13 cellular contexts compared by ENCODE assay signal in the genomic region with DNA sequence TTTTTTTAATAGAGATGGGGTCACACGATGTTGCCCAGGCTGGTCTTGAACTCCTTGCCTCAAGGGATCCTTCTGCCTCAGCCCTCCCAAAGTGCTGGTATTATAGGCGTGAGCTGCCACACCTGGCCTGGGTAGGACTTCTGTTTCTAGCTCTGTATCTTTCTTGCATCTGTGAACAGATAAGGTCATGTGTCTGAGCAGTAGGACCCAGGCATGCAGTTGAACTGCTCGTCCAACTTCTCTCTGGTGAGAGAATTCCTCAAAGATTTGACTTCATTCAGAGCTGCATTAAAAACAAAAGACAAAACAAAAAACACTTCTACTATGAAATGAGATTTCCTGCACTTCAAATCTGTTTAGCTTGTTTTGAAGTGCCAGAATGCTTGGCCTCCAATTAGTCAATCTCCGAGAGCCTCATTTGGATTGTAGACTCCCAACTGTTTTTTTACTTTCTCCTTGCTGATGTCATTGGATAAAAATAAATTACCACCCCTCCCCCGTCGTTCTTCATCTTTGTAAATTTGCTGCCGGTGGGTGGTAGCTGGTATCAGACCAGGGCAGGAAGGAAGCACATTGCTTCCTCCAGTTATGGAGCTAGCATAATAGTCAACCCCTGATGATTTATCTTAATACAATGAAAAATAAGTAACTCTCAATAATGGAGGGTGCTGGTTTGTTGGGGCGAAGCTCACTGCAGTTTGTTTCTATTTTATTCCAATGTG. TPM values are rescaled to one million over a fixed set of nuclear protein-coding genes. Genes with fewer than 3 reads are reported as not detected.
DNase-seq lines count a peak whose midpoint lies in the region; ATAC-seq, FAIRE-seq and TF ChIP-seq lines count a peak whose summit lies in the region.
"Had no signal": no experiment of that assay in that cellular context is flagged by ENCODE, and none has a peak within 500 bp of the region (broad histone marks: within the 10 kb centered on the region; RNA-seq: fewer than 3 reads in every experiment).

No MANE protein-coding gene starts in this region.

- no peaks in the 10 kb centered on the region for H3K9me1 ChIP-seq in keratinocyte (ENCODE audit: control insufficient read depth, extremely low read depth, insufficient read depth, low read length)

- H3K4me3 ChIP-seq in heart right ventricle (no peak overlapping the region), keratinocyte (ENCODE audit: control insufficient read depth in 2 of 3, extremely low read depth in 1 of 3, insufficient read depth in 2 of 3, low read depth in 1 of 3, low read length in 3 of 3) (no peak overlapping the region), upper lobe of left lung (no peak overlapping the region)

- WGBS in heart right ventricle, 2 donors = 46 to 58% methylated on average over 8 of the region's 8 CpGs
- whole genome bisulfite sequencing in upper lobe of left lung, 2 donors = 42 to 51% methylated on average over 8 of the region's 8 CpGs

- no peak overlapping the region for H3K9ac ChIP-seq in keratinocyte (ENCODE audit: control insufficient read depth, extremely low read depth, insufficient read depth, low read length)

- DNase-seq in heart right ventricle = peak in 1 of 2 donors; percentile 36
- DNase-seq in Right ventricle myocardium inferior (ENCODE audit: missing footprints) = no peak
- DNase-seq in UCSD-AML1 (lab: John Stamatoyannopoulos, UW; ENCODE audit: unreplicated experiment) = peak; percentile 60
- DNase-seq in keratinocyte (ENCODE audit: low read depth, low spot score) = no peak
- no peak for DNase-seq in upper lobe of left lung
- DNase-seq in NCI-H1092 treated with DMSO at 0.1 percent for 48 hours (lab: John Stamatoyannopoulos, UW) = no peak
- DNase-seq in EL = no peak
- DNase-seq: amygdala; H9; NCI-H524 treated with DMSO at 0.1 percent for 48 hours; stimulated activated naive CD4-positive, alpha-beta T cell had no signal

- dilution Hi-C loops in keratinocyte (cut with MboI; ENCODE audit: extremely low pct_ligation_motif_present, low sequenced_read_pairs) = no loop called here

- peak; percentile 13 for FAIRE-seq in keratinocyte (lab: Jason Lieb, UNC)
- FAIRE-seq: endometrium had no signal

- H3K27me3 ChIP-seq in heart right ventricle (no peaks in the 10 kb centered on the region), keratinocyte (ENCODE audit: control insufficient read depth, extremely low read depth, insufficient read depth, low read length) (no peaks in the 10 kb centered on the region), upper lobe of left lung (no peaks in the 10 kb centered on the region)

- no peak overlapping the region for H2AFZ ChIP-seq in keratinocyte (ENCODE audit: control insufficient read depth, low read length)

- TF ChIP-seq CTCF in heart right ventricle (IDR thresholded peaks at IDR 0.05) (no peak), keratinocyte (optimal IDR thresholded peaks at IDR 0.05 in 1 of 3, IDR thresholded peaks at IDR 0.05 in 1 of 3, conservative IDR thresholded peaks at IDR 0.05 in 1 of 3; ENCODE audit: extremely low read depth in 1 of 3, insufficient read depth in 2 of 3, low read length in 3 of 3) (no peak), upper lobe of left lung (IDR thresholded peaks at IDR 0.05) (no peak)

- TF ChIP-seq POLR2A in upper lobe of left lung (IDR thresholded peaks at IDR 0.05) = no peak

- H3K36me3 ChIP-seq in heart right ventricle = no peaks in the 10 kb centered on the region
- no peaks in the 10 kb centered on the region for H3K36me3 ChIP-seq in keratinocyte (ENCODE audit: control insufficient read depth in 2 of 2, extremely low read depth in 1 of 2, insufficient read depth in 2 of 2, low read length in 2 of 2)
- H3K36me3 ChIP-seq in upper lobe of left lung = no peaks in the 10 kb centered on the region

- peak overlapping the region; percentile 31 for H3K4me2 ChIP-seq in keratinocyte (ENCODE audit: control insufficient read depth, extremely low read depth, insufficient read depth, low read depth, low read length)

- ATAC-seq in heart right ventricle (peak; percentile 73 to 95 (median 84)), Right ventricle myocardium inferior (no peak), upper lobe of left lung (ENCODE audit: low FRiP score in 2 of 2) (peak in 1 of 2 donors; percentile 61), HG02885 (IDR thresholded peaks at IDR 0.05; ENCODE audit: poor library complexity, unreplicated experiment) (no peak)

- H3K79me2 ChIP-seq in keratinocyte (ENCODE audit: control insufficient read depth, insufficient read depth, low read length) = peaks cover 7% of the 10 kb centered on the region

- intact Hi-C loops in heart right ventricle (cut with DNase I) (no loop called here), Right ventricle myocardium inferior (cut with DNase I) (no loop called here)

- H3K9me3 ChIP-seq in heart right ventricle (peaks cover 0 to 5% (median 0%) of the 10 kb centered on the region in 11 donors), keratinocyte (ENCODE audit: control insufficient read depth, low read depth, low read length) (no peaks in the 10 kb centered on the region), upper lobe of left lung (no peaks in the 10 kb centered on the region)

- peak overlapping the region; percentile 21 to 87 (median 65) for H3K27ac ChIP-seq in heart right ventricle
- H3K27ac ChIP-seq in keratinocyte (ENCODE audit: control insufficient read depth, insufficient read depth, low read length) = peak overlapping the region; percentile 75
- peak overlapping the region; percentile 56 to 78 (median 68) for H3K27ac ChIP-seq in upper lobe of left lung

- TF ChIP-seq EP300 in upper lobe of left lung (IDR thresholded peaks at IDR 0.05) = peak in 2 of 4 donors; percentile 68 to 73

- H3K4me1 ChIP-seq in heart right ventricle = peaks cover 0 to 26% (median 14%) of the 10 kb centered on the region in 9 donors
- peaks cover 32% of the 10 kb centered on the region for H3K4me1 ChIP-seq in keratinocyte (ENCODE audit: control insufficient read depth, extremely low read depth, insufficient read depth, low read length)
- H3K4me1 ChIP-seq in upper lobe of left lung = peaks cover 8 to 34% (median 16%) of the 10 kb centered on the region in 4 donors

- H4K20me1 ChIP-seq in keratinocyte (ENCODE audit: control insufficient read depth, extremely low read depth, insufficient read depth, low read length) = no peaks in the 10 kb centered on the region

RNA-seq across cellular contexts. Expression of gene CD109, which starts 17.6 kb away (rescaled TPM):
- total RNA-seq in heart right ventricle = 10 to 100 TPM in 5 of 10 donors, 1 to 10 TPM in 5; 5.8 to 15.4 (median 10.2) TPM
- polyA plus RNA-seq in heart right ventricle = 1 to 10 TPM; 2.3 to 3.1 TPM
- 7.3 TPM for total RNA-seq in Right ventricle myocardium inferior
- 43.8 to 66.1 TPM (median 58.2 TPM) in 3 replicates for polyA plus RNA-seq in keratinocyte
- polyA plus RNA-seq in keratinocyte (2011; ENCODE audit: low read depth) = 14.2 TPM
- polyA plus RNA-seq in keratinocyte (2011; cell fraction: cytosol; rRNA removed) = 9.5 and 18.3 TPM in 2 replicates
- polyA plus RNA-seq in keratinocyte (2011; cell fraction: nucleus; rRNA removed) = 75.2 and 95.5 TPM in 2 replicates
- polyA plus RNA-seq in keratinocyte (2012; ENCODE audit: low replicate concordance) = 20.4 and 34.9 TPM in 2 replicates
- polyA minus RNA-seq in keratinocyte = 13.0 to 76.8 TPM (median 73.8 TPM) in 3 replicates
- polyA minus RNA-seq in keratinocyte (2011; cell fraction: cytosol; rRNA and poly(A)+ RNA removed) = 29.4 TPM
- polyA minus RNA-seq in keratinocyte (2011; cell fraction: nucleus; rRNA and poly(A)+ RNA removed) = 151 and 289 TPM in 2 replicates
- total RNA-seq in upper lobe of left lung = 10 to 100 TPM in 5 of 6 donors, 1 to 10 TPM in 1; 4.2 to 25.5 (median 21.3) TPM

RNA-seq across cellular contexts. Expression of gene SLC17A5, which starts 59.8 kb away (rescaled TPM):
- total RNA-seq in heart right ventricle (1 to 10 TPM; 4.2 to 7.6 (median 4.7) TPM), Right ventricle myocardium inferior (5.9 TPM), upper lobe of left lung (10 to 100 TPM; 13.0 to 32.5 (median 22.3) TPM)
- polyA plus RNA-seq in heart right ventricle (1 to 10 TPM; 1.9 to 6.4 TPM), keratinocyte (8.4 to 12.0 TPM (median 8.7 TPM) in 3 replicates)
- polyA plus RNA-seq in keratinocyte (2011; ENCODE audit: low read depth) = 3.6 TPM
- polyA plus RNA-seq in keratinocyte (2011; cell fraction: cytosol; rRNA removed) = 4.8 and 9.4 TPM in 2 replicates
- 13.5 and 17.5 TPM in 2 replicates for polyA plus RNA-seq in keratinocyte (2011; cell fraction: nucleus; rRNA removed)
- 5.4 and 9.2 TPM in 2 replicates for polyA plus RNA-seq in keratinocyte (2012; ENCODE audit: low replicate concordance)
- 4.3 to 15.3 TPM (median 10.4 TPM) in 3 replicates for polyA minus RNA-seq in keratinocyte
- 10.4 TPM for polyA minus RNA-seq in keratinocyte (2011; cell fraction: cytosol; rRNA and poly(A)+ RNA removed)
- polyA minus RNA-seq in keratinocyte (2011; cell fraction: nucleus; rRNA and poly(A)+ RNA removed) = 14.1 and 25.3 TPM in 2 replicates

Comparison
In these comparisons a context has a peak if more than half of its experiments do, and no peak if none do; other contexts are left out.
1. ATAC-seq: peak in heart right ventricle (8 of 8); none in Right ventricle myocardium inferior (single experiment) and HG02885 (single experiment).
2. Peak in every context shown above with its lines, with median percentiles within 50 percentile points of each other: H3K27ac ChIP-seq.